Comparison of ENCODE assay signal across 16 cellular contexts in the genomic region with DNA sequence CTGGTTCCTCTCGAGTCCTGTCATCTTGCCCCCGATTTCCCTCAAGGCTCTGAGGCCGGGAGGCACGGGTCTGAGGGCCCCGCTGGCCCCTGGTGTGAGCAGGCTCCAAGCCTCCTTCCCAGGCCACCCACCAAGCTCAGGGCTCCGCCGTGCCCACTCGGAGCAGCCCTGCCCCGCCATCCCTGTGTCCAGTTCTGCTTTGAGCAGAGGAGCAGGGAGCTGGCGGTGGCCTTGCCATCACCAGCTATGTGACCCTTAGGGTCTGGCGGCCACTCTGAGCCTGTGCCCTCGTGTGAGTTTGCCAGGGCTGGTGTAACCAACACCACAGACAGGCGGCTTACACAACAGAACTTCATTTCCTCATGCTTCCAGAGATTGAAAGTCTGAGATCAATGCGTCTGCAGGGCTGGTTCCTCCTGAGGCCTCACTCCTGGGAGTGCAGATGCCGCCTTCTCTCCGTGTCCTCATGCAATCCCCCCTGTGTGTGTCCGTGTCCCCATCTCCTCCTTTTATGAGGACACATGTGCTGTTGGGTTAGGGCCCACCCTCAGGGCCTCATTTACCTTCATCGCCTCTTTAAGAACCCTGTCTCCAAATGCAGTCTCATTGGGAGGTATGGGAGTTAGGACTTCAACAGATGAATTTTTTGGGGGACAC. TPM values are rescaled to one million over a fixed set of nuclear protein-coding genes. Genes with fewer than 3 reads are reported as not detected.
DNase-seq lines count a peak whose midpoint lies in the region; ATAC-seq and TF ChIP-seq lines count a peak whose summit lies in the region.
"Had no signal": no experiment of that assay in that cellular context is flagged by ENCODE, and none has a peak within 500 bp of the region (broad histone marks: within the 10 kb centered on the region; RNA-seq: fewer than 3 reads in every experiment).

No MANE protein-coding gene starts in this region.

- H3K9me3 Mint-ChIP-seq in natural killer cell treated with Interleukin-12 subunit alpha and Interleukin-12 subunit beta and Interleukin-15 and Interleukin-18, amount 100 ng/mL, for 72 hours = peaks cover 3% of the 10 kb centered on the region

- peaks cover 26% of the 10 kb centered on the region for H3F3A ChIP-seq in PC-9 (ENCODE audit: insufficient read depth, low read depth)

- WGBS in aorta, 2 donors = 88 to 91% methylated on average over 18 of the region's 18 CpGs

- H3K36me3 ChIP-seq in left ventricle myocardium inferior = no peaks in the 10 kb centered on the region
- no peaks in the 10 kb centered on the region for H3K36me3 ChIP-seq in PC-9 (ENCODE audit: low read depth)
- H3K36me3 ChIP-seq in left lung = no peaks in the 10 kb centered on the region
- no peaks in the 10 kb centered on the region for H3K36me3 ChIP-seq in aorta (ENCODE audit: control insufficient read depth in 1 of 2, insufficient read depth in 2 of 2, low read length in 1 of 2)
- H3K36me3 ChIP-seq: cardiac muscle cell, esophagus squamous epithelium had no signal

- peaks cover 10% of the 10 kb centered on the region for H3K36me3 Mint-ChIP-seq in natural killer cell treated with Interleukin-12 subunit alpha and Interleukin-12 subunit beta and Interleukin-15 and Interleukin-18, amount 100 ng/mL, for 72 hours

- H3K4me3 ChIP-seq in left ventricle myocardium inferior (no peak overlapping the region), PC-9 (no peak overlapping the region), left lung (no peak overlapping the region), aorta (ENCODE audit: low read length in 2 of 2) (no peak overlapping the region)
- H3K4me3 ChIP-seq: cardiac muscle cell, esophagus squamous epithelium had no signal

- no peak overlapping the region for H3K27ac Mint-ChIP-seq in natural killer cell treated with Interleukin-12 subunit alpha and Interleukin-12 subunit beta and Interleukin-15 and Interleukin-18, amount 100 ng/mL, for 72 hours
- H3K27ac Mint-ChIP-seq: activated T-cell treated with anti-CD3 and anti-CD28 coated beads, Interleukin-2, amount 50 U/mL, for 72 hours had no signal

- ATAC-seq in left lung (no peak), aorta (ENCODE audit: low FRiP score) (no peak), GM19351 (IDR thresholded peaks at IDR 0.05; ENCODE audit: unreplicated experiment) (no peak), HG03139 (IDR thresholded peaks at IDR 0.05; ENCODE audit: unreplicated experiment) (no peak)
- ATAC-seq in natural killer cell treated with Interleukin-12 subunit alpha and Interleukin-12 subunit beta and Interleukin-15 and Interleukin-18, amount 100 ng/mL, for 72 hours = no peak
- ATAC-seq: activated T-cell treated with anti-CD3 and anti-CD28 coated beads, Interleukin-2, amount 50 U/mL, for 72 hours; naive thymus-derived CD4-positive, alpha-beta T cell; stimulated activated naive CD8-positive, alpha-beta T cell treated with anti-CD3 and anti-CD28 coated beads, Interleukin-15, Interleukin-2, amounts not matched to agents 100 U/mL and 50 U/mL, for 24 hours had no signal

- no TSS peak for BruUV-seq in PC-9 (replicated peaks; lab: Mats Ljungman, UMichigan)

- CTCF ChIA-PET in PC-9 (lab: Charles Lee) = no interaction called here

- peaks cover 56% of the 10 kb centered on the region for H3K4me1 ChIP-seq in left ventricle myocardium inferior
- H3K4me1 ChIP-seq in PC-9 (replicated peaks; ENCODE audit: insufficient read depth) = peaks cover 42% of the 10 kb centered on the region
- peaks cover 17 to 44% of the 10 kb centered on the region in 2 donors for H3K4me1 ChIP-seq in left lung
- H3K4me1 ChIP-seq in aorta (ENCODE audit: control insufficient read depth in 1 of 2, insufficient read depth in 2 of 2, low read length in 2 of 2) = no peaks in the 10 kb centered on the region

- intact Hi-C loops in left ventricle myocardium inferior (cut with micrococcal nuclease) (no loop called here), cardiac septum (cut with DNase I) (no loop called here), PC-9 (cut with micrococcal nuclease; ENCODE audit: unreplicated experiment) (no loop called here), left lung (cut with DNase I) (no loop called here), aorta (cut with DNase I) (loop anchor here in 1 of 2 donors (10.0 kb wide), 1 partner anchor 161 kb away; a partner anchor contains a TSS)

- H3K79me2 ChIP-seq in PC-9 (ENCODE audit: low read depth) = peaks cover 14% of the 10 kb centered on the region

- TF ChIP-seq CTCF in left ventricle myocardium inferior (IDR thresholded peaks at IDR 0.05; ENCODE audit: borderline replicate concordance) = no peak
- no peak for TF ChIP-seq CTCF in PC-9 (conservative IDR thresholded peaks at IDR 0.05)
- TF ChIP-seq CTCF in left lung (IDR thresholded peaks at IDR 0.05) = no peak

- H3K27me3 ChIP-seq in left ventricle myocardium inferior (ENCODE audit: low read depth) (no peaks in the 10 kb centered on the region), PC-9 (ENCODE audit: insufficient read depth, low read depth) (no peaks in the 10 kb centered on the region), left lung (no peaks in the 10 kb centered on the region), aorta (ENCODE audit: control insufficient read depth in 1 of 2, insufficient read depth in 2 of 2, low read length in 1 of 2) (no peaks in the 10 kb centered on the region)
- H3K27me3 ChIP-seq: cardiac muscle cell, esophagus squamous epithelium had no signal

- DNase-seq in left ventricle myocardium inferior (peak; percentile 13), cardiac septum (ENCODE audit: low spot score) (no peak), PC-9 (peak in 1 of 2 experiments; percentile 57), left lung (peak; percentile 36 to 70), aorta (peak; percentile 51 to 62)
- no peak for DNase-seq in natural killer cell treated with Interleukin-12 subunit alpha and Interleukin-12 subunit beta and Interleukin-15 and Interleukin-18, amount 100 ng/mL, for 72 hours (ENCODE audit: low spot score)
- DNase-seq: activated T-cell treated with anti-CD3 and anti-CD28 coated beads, Interleukin-2, amount 50 U/mL, for 72 hours; esophagus squamous epithelium; naive thymus-derived CD4-positive, alpha-beta T cell; NCI-H1105 treated with DMSO at 0.1 percent for 48 hours; NCI-H774; stimulated activated naive CD8-positive, alpha-beta T cell treated with anti-CD3 and anti-CD28 coated beads, Interleukin-15, Interleukin-2, amounts not matched to agents 100 U/mL and 50 U/mL, for 24 hours; T-helper 1 cell had no signal

- POLR2A ChIA-PET in PC-9 (lab: Charles Lee; ENCODE audit: unreplicated experiment) = interaction anchor here (0.6 kb wide), 1 partner anchor 50 kb away, joined by 3 read pairs; no protein-coding TSS in a partner anchor

- H3K9me2 ChIP-seq in PC-9 (ENCODE audit: insufficient read depth) = no peaks in the 10 kb centered on the region

- H4K20me1 ChIP-seq in PC-9 (ENCODE audit: insufficient read depth) = peaks cover 10% of the 10 kb centered on the region

- H3K27ac ChIP-seq in left ventricle myocardium inferior (replicated peaks) = peak overlapping the region; percentile 86
- peak overlapping the region; percentile 85; the same call in 1 of the 2 replicates for H3K27ac ChIP-seq in PC-9
- H3K27ac ChIP-seq in left lung = no peak overlapping the region
- no peak overlapping the region for H3K27ac ChIP-seq in aorta (ENCODE audit: low read depth in 1 of 2, low read length in 2 of 2)
- H3K27ac ChIP-seq: cardiac muscle cell had no signal

- H3K9me3 ChIP-seq in left ventricle myocardium inferior (replicated peaks) = peaks cover 20% of the 10 kb centered on the region
- peaks cover 5% of the 10 kb centered on the region; the same call in 1 of the 2 replicates for H3K9me3 ChIP-seq in PC-9 (ENCODE audit: insufficient read depth, low read depth)
- H3K9me3 ChIP-seq in left lung = peaks cover 0 to 14% of the 10 kb centered on the region in 2 donors
- H3K9me3 ChIP-seq in aorta (ENCODE audit: control insufficient read depth, low read length) = no peaks in the 10 kb centered on the region

- H3K4me2 ChIP-seq in PC-9 = peak overlapping the region; percentile 95

- no peak overlapping the region for H3K4me3 Mint-ChIP-seq in natural killer cell treated with Interleukin-12 subunit alpha and Interleukin-12 subunit beta and Interleukin-15 and Interleukin-18, amount 100 ng/mL, for 72 hours
- H3K4me3 Mint-ChIP-seq: activated T-cell treated with anti-CD3 and anti-CD28 coated beads, Interleukin-2, amount 50 U/mL, for 72 hours had no signal

- no peaks in the 10 kb centered on the region for H3K27me3 Mint-ChIP-seq in natural killer cell treated with Interleukin-12 subunit alpha and Interleukin-12 subunit beta and Interleukin-15 and Interleukin-18, amount 100 ng/mL, for 72 hours
- H3K27me3 Mint-ChIP-seq: naive thymus-derived CD4-positive, alpha-beta T cell had no signal

- peaks cover 14 to 19% of the 10 kb centered on the region in 2 donors for H3K4me1 Mint-ChIP-seq in natural killer cell treated with Interleukin-12 subunit alpha and Interleukin-12 subunit beta and Interleukin-15 and Interleukin-18, amount 100 ng/mL, for 72 hours (ENCODE audit: low read depth in 2 of 2)

- no peak overlapping the region for H2AFZ ChIP-seq in PC-9

RNA-seq across cellular contexts. Expression of a gene that starts 36.5 kb away (rescaled TPM):
- total RNA-seq in left ventricle myocardium inferior = 8.9 TPM
- 13.3 TPM for total RNA-seq in cardiac septum
- 37.6 and 55.4 TPM in 2 replicates for total RNA-seq in PC-9 (2021)
- total RNA-seq in left lung = 10 to 100 TPM; 36.3 to 59.8 TPM
- 1 to 10 TPM; 2.3 to 3.0 TPM for total RNA-seq in aorta
- under 1 TPM; 0.15 to 0.38 TPM for polyA plus RNA-seq in aorta
- total RNA-seq in natural killer cell treated with Interleukin-12 subunit alpha and Interleukin-12 subunit beta and Interleukin-15 and Interleukin-18, amount 100 ng/mL, for 72 hours = under 1 TPM; 0.14 to 0.45 TPM

RNA-seq across cellular contexts. Expression of a gene that starts 46.3 kb away (rescaled TPM):
- total RNA-seq in left ventricle myocardium inferior (77.6 TPM), cardiac septum (64.8 TPM), PC-9 (2021) (36.4 and 38.2 TPM in 2 replicates), left lung (10 to 100 TPM; 61.8 to 78.2 TPM), aorta (10 to 100 TPM; 15.6 to 37.1 TPM)
- 1 to 10 TPM; 5.5 to 6.8 TPM for polyA plus RNA-seq in aorta
- 10 to 100 TPM in 1 of 2 donors, 1 to 10 TPM in 1; 6.8 to 21.4 TPM for total RNA-seq in natural killer cell treated with Interleukin-12 subunit alpha and Interleukin-12 subunit beta and Interleukin-15 and Interleukin-18, amount 100 ng/mL, for 72 hours

Comparison
In these comparisons a context has a peak if more than half of its experiments do, and no peak if none do; other contexts are left out.
1. DNase-seq: peak in left ventricle myocardium inferior (single experiment), left lung (2 of 2) and aorta (2 of 2); none in cardiac septum (single experiment) and natural killer cell treated with Interleukin-12 subunit alpha and Interleukin-12 subunit beta and Interleukin-15 and Interleukin-18, amount 100 ng/mL, for 72 hours (single experiment).
2. H3K27ac ChIP-seq: peak in left ventricle myocardium inferior (single experiment) and PC-9 (single experiment); none in left lung (0 of 2) and aorta (0 of 2).